In genomic region chr4:167144605-167145004, GRCh38 we compare ENCODE assay signal across 24 cellular contexts.
"Had no signal": no experiment of that assay in that cellular context is flagged by ENCODE, and none has a peak within 500 bp of the region (broad histone marks: within the 10 kb centered on the region; RNA-seq: fewer than 3 reads in every experiment).

No MANE protein-coding gene starts in this region.

- H3K9me3 Mint-ChIP-seq: type B pancreatic cell had no signal

- H3K4me3 Mint-ChIP-seq: stimulated activated effector memory CD8-positive, alpha-beta T cell treated with anti-CD3 and anti-CD28 coated beads, Interleukin-12 subunit alpha, Interleukin-12 subunit beta, amount 100 ng/mL, for 72 hours; stimulated activated memory B cell treated with anti-CD40 and anti-IgM and Interleukin-4, amounts not matched to agents 10 μg/mL and 1 μg/mL and 100 μg/mL, for 72 hours; stimulated activated naive B cell treated with anti-CD40 and anti-IgM and Interleukin-4, amounts not matched to agents 10 μg/mL and 1 μg/mL and 100 μg/mL, for 72 hours; stimulated activated naive CD8-positive, alpha-beta T cell treated with anti-CD3 and anti-CD28 coated beads, Interleukin-15, amount 100 ng/mL, for 72 hours; stimulated activated naive CD8-positive, alpha-beta T cell treated with anti-CD3 and anti-CD28 coated beads, Interleukin-15, Interleukin-2, amounts not matched to agents 100 ng/mL and 50 ng/mL, for 24 hours; type B pancreatic cell had no signal

- H3K36me3 Mint-ChIP-seq: stimulated activated effector memory CD8-positive, alpha-beta T cell treated with anti-CD3 and anti-CD28 coated beads, Interleukin-12 subunit alpha, Interleukin-12 subunit beta, amount 100 ng/mL, for 72 hours; stimulated activated memory B cell treated with anti-CD40 and anti-IgM and Interleukin-4, amounts not matched to agents 10 μg/mL and 1 μg/mL and 100 μg/mL, for 72 hours; stimulated activated naive B cell treated with anti-CD40 and anti-IgM and Interleukin-4, amounts not matched to agents 10 μg/mL and 1 μg/mL and 100 μg/mL, for 72 hours; type B pancreatic cell had no signal

- H3K27me3 Mint-ChIP-seq: stimulated activated memory B cell treated with anti-CD40 and anti-IgM and Interleukin-4, amounts not matched to agents 10 μg/mL and 1 μg/mL and 100 μg/mL, for 72 hours; stimulated activated naive B cell treated with anti-CD40 and anti-IgM and Interleukin-4, amounts not matched to agents 10 μg/mL and 1 μg/mL and 100 μg/mL, for 72 hours; stimulated activated naive CD8-positive, alpha-beta T cell treated with anti-CD3 and anti-CD28 coated beads, Interleukin-15, amount 100 ng/mL, for 72 hours; stimulated activated naive CD8-positive, alpha-beta T cell treated with anti-CD3 and anti-CD28 coated beads, Interleukin-15, Interleukin-2, amounts not matched to agents 100 ng/mL and 50 ng/mL, for 24 hours; type B pancreatic cell had no signal

- H3K4me1 Mint-ChIP-seq: stimulated activated effector memory CD8-positive, alpha-beta T cell treated with anti-CD3 and anti-CD28 coated beads, Interleukin-12 subunit alpha, Interleukin-12 subunit beta, amount 100 ng/mL, for 72 hours; stimulated activated memory B cell treated with anti-CD40 and anti-IgM and Interleukin-4, amounts not matched to agents 10 μg/mL and 1 μg/mL and 100 μg/mL, for 72 hours; stimulated activated naive B cell treated with anti-CD40 and anti-IgM and Interleukin-4, amounts not matched to agents 10 μg/mL and 1 μg/mL and 100 μg/mL, for 72 hours; stimulated activated naive CD8-positive, alpha-beta T cell treated with anti-CD3 and anti-CD28 coated beads, Interleukin-15, amount 100 ng/mL, for 72 hours had no signal

- H3K27ac Mint-ChIP-seq: stimulated activated effector memory CD8-positive, alpha-beta T cell treated with anti-CD3 and anti-CD28 coated beads, Interleukin-12 subunit alpha, Interleukin-12 subunit beta, amount 100 ng/mL, for 72 hours; stimulated activated memory B cell treated with anti-CD40 and anti-IgM and Interleukin-4, amounts not matched to agents 10 μg/mL and 1 μg/mL and 100 μg/mL, for 72 hours; stimulated activated naive B cell treated with anti-CD40 and anti-IgM and Interleukin-4, amounts not matched to agents 10 μg/mL and 1 μg/mL and 100 μg/mL, for 72 hours; stimulated activated naive CD8-positive, alpha-beta T cell treated with anti-CD3 and anti-CD28 coated beads, Interleukin-15, Interleukin-2, amounts not matched to agents 100 ng/mL and 50 ng/mL, for 24 hours; type B pancreatic cell had no signal

- DNase-seq: stimulated activated CD4-positive, alpha-beta T cell treated with anti-CD3 and anti-CD28 coated beads, Interleukin-2, amount 100 ng/mL, for 48 hours; stimulated activated CD4-positive, alpha-beta T cell treated with anti-CD3 and anti-CD28 coated beads, Interleukin-4, amount 100 ng/mL, for 1 hour; stimulated activated CD4-positive, alpha-beta T cell treated with anti-CD3 and anti-CD28 coated beads, Interleukin-4, amount 100 ng/mL, for 24 hours; stimulated activated CD4-positive, alpha-beta T cell treated with anti-CD3 and anti-CD28 coated beads, Interleukin-4, amount 100 ng/mL, for 4 hours; stimulated activated CD8-positive, alpha-beta memory T cell treated with anti-CD3 and anti-CD28 coated beads, Interleukin-4, amount 100 ng/mL, for 48 hours; stimulated activated naive B cell treated with anti-CD40 and anti-IgM and Interleukin-4, amounts not matched to agents 10 μg/mL and 1 μg/mL and 100 μg/mL, for 72 hours; stimulated activated naive CD4-positive, alpha-beta T cell; stimulated activated naive CD4-positive, alpha-beta T cell treated with Interleukin-2 at 50 U/mL for 16 hours; stimulated activated naive CD8-positive, alpha-beta T cell treated with anti-CD3 and anti-CD28 coated beads, Interleukin-15, amount 100 ng/mL, for 72 hours; stimulated activated naive CD8-positive, alpha-beta T cell treated with anti-CD3 and anti-CD28 coated beads, Interleukin-15, Interleukin-2, amounts not matched to agents 100 U/mL and 50 U/mL, for 24 hours; stomach; substantia nigra; testis; thyroid gland; tibial artery; transverse colon; trophoblast cell; upper lobe of left lung; upper lobe of right lung; uterus had no signal
